Comparison of ENCODE assay signal across 20 cellular contexts in genomic region chr12:7748774-7749296, GRCh38. TPM values are rescaled to one million over a fixed set of nuclear protein-coding genes. Genes with fewer than 3 reads are reported as not detected.
A peak's percentile ranks its signal among the peaks of the same experiment; 100 is the strongest.
DNase-seq lines count a peak whose midpoint lies in the region; ATAC-seq, FAIRE-seq and TF ChIP-seq lines count a peak whose summit lies in the region.
"Had no signal": no experiment of that assay in that cellular context is flagged by ENCODE, and none has a peak within 500 bp of the region (broad histone marks: within the 10 kb centered on the region; RNA-seq: fewer than 3 reads in every experiment).

No MANE protein-coding gene starts in this region.

- BruUV-seq in K562 (replicated peaks; lab: Mats Ljungman, UMichigan): no TSS peak

- no peak overlapping the region for H2BK15ac ChIP-seq in neuronal stem cell (ENCODE audit: low read length)

- no peak overlapping the region for H2AK5ac ChIP-seq in neuronal stem cell (ENCODE audit: low read depth, low read length)

- TF ChIP-seq CTCF in GM06990 (IDR thresholded peaks at IDR 0.05; ENCODE audit: insufficient read depth, low read length, poor library complexity, severe bottlenecking) (no peak), K562 (IDR thresholded peaks at IDR 0.05 in 2 of 3, conservative IDR thresholded peaks at IDR 0.05 in 1 of 3; ENCODE audit: insufficient read depth in 2 of 3, low read depth in 1 of 3, low read length in 3 of 3) (no peak), progenitor cell of endocrine pancreas (IDR thresholded peaks at IDR 0.05; ENCODE audit: unreplicated experiment) (no peak)

- CTCF ChIA-PET in K562 (lab: Yijun Ruan, JAX; ENCODE audit: low intra/inter-chr PET ratio): no interaction called here

- no peak overlapping the region for H3K4ac ChIP-seq in neuronal stem cell (ENCODE audit: low read length)

- H3K27me3 ChIP-seq in GM06990 (replicated peaks; ENCODE audit: control insufficient read depth, insufficient read depth, low read length) (no peaks in the 10 kb centered on the region; the same call in 1 of the 2 replicates), K562 (ENCODE audit: control insufficient read depth in 2 of 2, insufficient read depth in 2 of 2, low read length in 2 of 2) (0 out of 5 replicates have a peak, but pooled peaks cover 0 to 4% of the 10 kb centered on the region in 2 experiments), neuronal stem cell (ENCODE audit: control insufficient read depth in 3 of 3, insufficient read depth in 3 of 3, low read depth in 1 of 3, low read length in 3 of 3) (no peaks in the 10 kb centered on the region)
- H3K27me3 ChIP-seq: SJSA1 had no signal

- H3K14ac ChIP-seq in neuronal stem cell (ENCODE audit: low read length): no peak overlapping the region

- H4K91ac ChIP-seq in neuronal stem cell (ENCODE audit: low read depth, low read length, poor library complexity): no peak overlapping the region

- no peaks in the 10 kb centered on the region for H3K4me1 Mint-ChIP-seq in progenitor cell of endocrine pancreas (ENCODE audit: low read depth)

- no peak overlapping the region for H3K4me2 ChIP-seq in K562 (ENCODE audit: insufficient read depth, low read length)
- no peak overlapping the region for H3K4me2 ChIP-seq in neuronal stem cell (ENCODE audit: insufficient read depth, low read length, poor library complexity, severe bottlenecking)

- no peaks in the 10 kb centered on the region for H3K79me1 ChIP-seq in neuronal stem cell (ENCODE audit: low read depth, low read length)

- H3K9me1 ChIP-seq in K562 (ENCODE audit: control insufficient read depth, insufficient read depth, low read length): no peaks in the 10 kb centered on the region

- no peaks in the 10 kb centered on the region; a peak in 1 of 5 replicates for H3K4me1 ChIP-seq in K562 (replicated peaks in 1 of 2; ENCODE audit: control insufficient read depth in 2 of 2, insufficient read depth in 2 of 2, low read length in 2 of 2)
- H3K4me1 ChIP-seq in neuronal stem cell (ENCODE audit: control insufficient read depth in 2 of 2, insufficient read depth in 1 of 2, low read depth in 1 of 2, low read length in 2 of 2): no peaks in the 10 kb centered on the region
- H3K4me1 ChIP-seq: SJSA1 had no signal

- H4K8ac ChIP-seq in neuronal stem cell (ENCODE audit: low read depth, low read length): no peak overlapping the region

- no peaks in the 10 kb centered on the region for H3K36me3 Mint-ChIP-seq in progenitor cell of endocrine pancreas (ENCODE audit: insufficient read depth)

- H3K27me3 Mint-ChIP-seq in progenitor cell of endocrine pancreas: no peaks in the 10 kb centered on the region
- H3K27me3 Mint-ChIP-seq: CD4-positive, alpha-beta T cell had no signal

- no peak overlapping the region for H2BK120ac ChIP-seq in neuronal stem cell (ENCODE audit: low read depth, low read length)

- DNase-seq in GM06990 (ENCODE audit: extremely low read depth, insufficient read length) (peak; percentile 25), HTR-8/SVneo (ENCODE audit: insufficient read length, low spot score) (no peak), K562 (ENCODE audit: extremely low read depth in 1 of 4, low spot score in 3 of 4) (peak in 3 of 4 experiments; percentile 7 to 41 (median 23)), neuronal stem cell (ENCODE audit: low spot score) (no peak), progenitor cell of endocrine pancreas (ENCODE audit: low spot score, unreplicated experiment) (no peak), mesenteric fat pad (ENCODE audit: low spot score) (no peak)
- DNase-seq: ACHN; AML-193; Calu3; CD4-positive, alpha-beta T cell; DMS53; KBM-7; NCI-H1048; NCI-H146; NCI-H2081 treated with DMSO at 0.1 percent for 48 hours; NCI-H510A; NCI-H82 had no signal

- H3K36me3 ChIP-seq in GM06990 (ENCODE audit: control insufficient read depth, insufficient read depth, low read length): no peaks in the 10 kb centered on the region
- H3K36me3 ChIP-seq in K562 (ENCODE audit: control insufficient read depth, insufficient read depth, low read length): no peaks in the 10 kb centered on the region
- no peaks in the 10 kb centered on the region for H3K36me3 ChIP-seq in neuronal stem cell (replicated peaks in 1 of 2; ENCODE audit: control insufficient read depth in 2 of 2, insufficient read depth in 2 of 2, low read length in 2 of 2)
- H3K36me3 ChIP-seq: SJSA1 had no signal

- peak; percentile 52 for FAIRE-seq in HTR-8/SVneo (lab: Jason Lieb, UNC)
- no peak for FAIRE-seq in K562 (lab: Jason Lieb, UNC)
- FAIRE-seq: H54 had no signal

- no peak overlapping the region for H2AFZ ChIP-seq in K562 (ENCODE audit: low read depth, low read length)
- H2AFZ ChIP-seq in neuronal stem cell (ENCODE audit: low read length): no peak overlapping the region

- POLR2A ChIA-PET in K562 (lab: Yijun Ruan, JAX): interaction anchor here (0.6 kb wide), 1 partner anchor 39 kb away, joined by 3 read pairs; no protein-coding TSS in a partner anchor

- WGBS in K562 (ENCODE audit: insufficient coverage, low coverage, missing lambda C conversion rate): 0% methylated on average over 5 of the region's 5 CpGs
- WGBS in neuronal stem cell (ENCODE audit: extremely low coverage in 2 of 2, insufficient read length in 2 of 2, insufficient replicate concordance in 1 of 2), 2 donors: no CpG with 5 or more reads among the region's 5 CpGs

- no peak overlapping the region for H3K4me3 Mint-ChIP-seq in progenitor cell of endocrine pancreas (ENCODE audit: low read depth)
- H3K4me3 Mint-ChIP-seq: CD4-positive, alpha-beta T cell had no signal

- H3K4me3 ChIP-seq in GM06990 (replicated peaks; ENCODE audit: low read depth, low read length): no peak overlapping the region
- H3K4me3 ChIP-seq in K562: no peak overlapping the region
- H3K4me3 ChIP-seq in neuronal stem cell (ENCODE audit: low read length in 2 of 2): peak overlapping the region in 1 of 2 donors; percentile 54
- H3K4me3 ChIP-seq: SJSA1 had no signal

- H4K20me1 ChIP-seq in K562 (replicated peaks; ENCODE audit: control insufficient read depth, insufficient read depth, low read length): no peaks in the 10 kb centered on the region

- H3K9me3 Mint-ChIP-seq in progenitor cell of endocrine pancreas (ENCODE audit: low read depth): peaks cover 6% of the 10 kb centered on the region
- H3K9me3 Mint-ChIP-seq: CD4-positive, alpha-beta T cell had no signal

- no peak overlapping the region for H2BK5ac ChIP-seq in neuronal stem cell (ENCODE audit: low read length)

- H3K23ac ChIP-seq in neuronal stem cell (ENCODE audit: low read depth, low read length, poor library complexity): no peak overlapping the region

- peak overlapping the region; percentile 59 for H3K18ac ChIP-seq in neuronal stem cell (ENCODE audit: low read length)

- TF ChIP-seq RAD21 in K562 (CRISPR knock-in tag; conservative IDR thresholded peaks at IDR 0.05 in 1 of 2, IDR thresholded peaks at IDR 0.05 in 1 of 2): no peak

- no peaks in the 10 kb centered on the region for H3K79me2 ChIP-seq in K562 (ENCODE audit: control insufficient read depth, insufficient read depth, low read length)

- no peak for TF ChIP-seq EP300 in K562 (IDR thresholded peaks at IDR 0.05; ENCODE audit: low read length)

- H3K9ac ChIP-seq in K562 (ENCODE audit: insufficient read depth in 1 of 2, low read depth in 2 of 2, low read length in 2 of 2): peak overlapping the region in 1 of 2 experiments; percentile 58; a peak in 2 of 4 replicates
- no peak overlapping the region for H3K9ac ChIP-seq in neuronal stem cell (ENCODE audit: low read depth, low read length, poor library complexity)

- no peak overlapping the region for H3K27ac Mint-ChIP-seq in progenitor cell of endocrine pancreas
- H3K27ac Mint-ChIP-seq: CD4-positive, alpha-beta T cell had no signal

- TF ChIP-seq POLR2A in K562 (conservative IDR thresholded peaks at IDR 0.05): no peak

- intact Hi-C loops in K562 (cut with micrococcal nuclease): no loop called here

- ATAC-seq in K562 (peak; percentile 76), HG03354 (IDR thresholded peaks at IDR 0.05; ENCODE audit: poor library complexity, severe bottlenecking, unreplicated experiment) (no peak)

- in situ Hi-C loops in K562 (cut with MboI): no loop called here

- no peak overlapping the region for H3K27ac ChIP-seq in K562 (ENCODE audit: extremely low read depth, low read depth, low read length)
- H3K27ac ChIP-seq in neuronal stem cell (replicated peaks; ENCODE audit: low read length): no peak overlapping the region
- H3K27ac ChIP-seq: SJSA1 had no signal

- H3K9me3 ChIP-seq in K562 (replicated peaks; ENCODE audit: control insufficient read depth, insufficient read depth, low read depth, low read length) (no peaks in the 10 kb centered on the region), neuronal stem cell (replicated peaks in 1 of 2; ENCODE audit: control insufficient read depth in 2 of 2, insufficient read depth in 1 of 2, low read depth in 1 of 2, low read length in 2 of 2) (peaks cover 0 to 2% of the 10 kb centered on the region in 2 donors)
- H3K9me3 ChIP-seq: SJSA1 had no signal

- H2BK12ac ChIP-seq in neuronal stem cell (ENCODE audit: low read length): no peak overlapping the region

RNA-seq across cellular contexts. Expression of gene CLEC4C, which starts 1.7 kb away (rescaled TPM):
- not detected in 2 replicates for total RNA-seq in K562 (2011; cell fraction: chromatin; rRNA removed; ENCODE audit: low replicate concordance)
- total RNA-seq in K562 (2011; cell fraction: nucleolus; rRNA removed): not detected in 2 replicates
- total RNA-seq in K562 (2011; cell fraction: nucleoplasm; rRNA removed): not detected in 2 replicates
- total RNA-seq in K562 (2014; rRNA removed) (not detected in 2 replicates), K562 (2014; rRNA removed; fragmentation: Illumina TruSeq; extraction: Trizol) (not detected in 2 replicates), K562 (2015; rRNA removed; fragmentation: Illumina TruSeq; extraction: Trizol) (not detected in 2 replicates), K562 (2021) (not detected in 2 replicates), progenitor cell of endocrine pancreas (not detected in 2 replicates), mesenteric fat pad (not detected)
- polyA plus RNA-seq in K562 (2011; rRNA removed) (not detected in 2 replicates), K562 (2014; fragmentation: Illumina TruSeq; extraction: Trizol) (not detected in 2 replicates), K562 (2014; fragmentation: Nextera tagmentation; extraction: Ambion mirVana) (not detected), K562 (2014; rRNA removed) (not detected in 2 replicates)
- polyA plus RNA-seq in K562 (2011; cell fraction: cytosol; rRNA removed): not detected in 2 replicates
- not detected in 2 replicates for polyA plus RNA-seq in K562 (2011; cell fraction: nucleus; rRNA removed)
- polyA plus RNA-seq in K562 (2012): not detected in 2 replicates
- not detected in 2 replicates for polyA minus RNA-seq in K562 (2011; rRNA and poly(A)+ RNA removed)
- polyA minus RNA-seq in K562 (2011; cell fraction: cytosol; rRNA and poly(A)+ RNA removed): not detected in 2 replicates
- polyA minus RNA-seq in K562 (2011; cell fraction: nucleus; rRNA and poly(A)+ RNA removed): not detected in 2 replicates
- not detected for polyA plus RNA-seq in neuronal stem cell (2013, experiment 1 of 2)
- not detected for polyA plus RNA-seq in neuronal stem cell (2013, experiment 2 of 2)
- total RNA-seq: Calu3, SJSA1 had no signal

RNA-seq across cellular contexts. Expression of gene NANOGNB, which starts 16.2 kb away (rescaled TPM):
- total RNA-seq in K562 (2011; cell fraction: chromatin; rRNA removed; ENCODE audit: low replicate concordance): not detected in 2 replicates
- not detected in 2 replicates for total RNA-seq in K562 (2011; cell fraction: nucleolus; rRNA removed)
- total RNA-seq in K562 (2011; cell fraction: nucleoplasm; rRNA removed): not detected in 2 replicates
- total RNA-seq in K562 (2014; rRNA removed) (not detected in 2 replicates), K562 (2014; rRNA removed; fragmentation: Illumina TruSeq; extraction: Trizol) (not detected in 2 replicates), K562 (2015; rRNA removed; fragmentation: Illumina TruSeq; extraction: Trizol) (not detected in 2 replicates), K562 (2021) (not detected in 2 replicates), progenitor cell of endocrine pancreas (not detected in 2 replicates), mesenteric fat pad (not detected)
- polyA plus RNA-seq in K562 (2011; rRNA removed) (not detected in 2 replicates), K562 (2014; fragmentation: Illumina TruSeq; extraction: Trizol) (not detected in 2 replicates), K562 (2014; fragmentation: Nextera tagmentation; extraction: Ambion mirVana) (not detected), K562 (2014; rRNA removed) (not detected in 2 replicates)
- not detected in 2 replicates for polyA plus RNA-seq in K562 (2011; cell fraction: cytosol; rRNA removed)
- not detected in 2 replicates for polyA plus RNA-seq in K562 (2011; cell fraction: nucleus; rRNA removed)
- not detected in 2 replicates for polyA plus RNA-seq in K562 (2012)
- polyA minus RNA-seq in K562 (2011; rRNA and poly(A)+ RNA removed): not detected in 2 replicates
- not detected in 2 replicates for polyA minus RNA-seq in K562 (2011; cell fraction: cytosol; rRNA and poly(A)+ RNA removed)
- polyA minus RNA-seq in K562 (2011; cell fraction: nucleus; rRNA and poly(A)+ RNA removed): not detected in 2 replicates
- not detected for polyA plus RNA-seq in neuronal stem cell (2013, experiment 1 of 2)
- polyA plus RNA-seq in neuronal stem cell (2013, experiment 2 of 2): not detected
- total RNA-seq: Calu3; CD4-positive, alpha-beta T cell; SJSA1 had no signal

RNA-seq across cellular contexts. Expression of gene DPPA3, which starts 37.6 kb away (rescaled TPM):
- not detected in 2 replicates for total RNA-seq in K562 (2011; cell fraction: chromatin; rRNA removed; ENCODE audit: low replicate concordance)
- total RNA-seq in K562 (2011; cell fraction: nucleolus; rRNA removed): not detected in 2 replicates
- not detected in 2 replicates for total RNA-seq in K562 (2011; cell fraction: nucleoplasm; rRNA removed)
- not detected in 2 replicates for total RNA-seq in K562 (2014; rRNA removed)
- total RNA-seq in K562 (2014; rRNA removed; fragmentation: Illumina TruSeq; extraction: Trizol): not detected in 2 replicates
- total RNA-seq in K562 (2015; rRNA removed; fragmentation: Illumina TruSeq; extraction: Trizol): not detected in 2 replicates
- not detected in 2 replicates for total RNA-seq in K562 (2021)
- polyA plus RNA-seq in K562 (2011; rRNA removed): not detected in 2 replicates
- not detected in 2 replicates for polyA plus RNA-seq in K562 (2011; cell fraction: cytosol; rRNA removed)
- polyA plus RNA-seq in K562 (2011; cell fraction: nucleus; rRNA removed): not detected in 2 replicates
- polyA plus RNA-seq in K562 (2012): not detected in 2 replicates
- polyA plus RNA-seq in K562 (2014; fragmentation: Illumina TruSeq; extraction: Trizol): not detected in 2 replicates
- polyA plus RNA-seq in K562 (2014; fragmentation: Nextera tagmentation; extraction: Ambion mirVana): not detected
- not detected in 2 replicates for polyA plus RNA-seq in K562 (2014; rRNA removed)
- polyA minus RNA-seq in K562 (2011; rRNA and poly(A)+ RNA removed): not detected in 2 replicates
- polyA minus RNA-seq in K562 (2011; cell fraction: cytosol; rRNA and poly(A)+ RNA removed): not detected in 2 replicates
- not detected in 2 replicates for polyA minus RNA-seq in K562 (2011; cell fraction: nucleus; rRNA and poly(A)+ RNA removed)
- not detected for polyA plus RNA-seq in neuronal stem cell (2013, experiment 1 of 2)
- polyA plus RNA-seq in neuronal stem cell (2013, experiment 2 of 2): not detected
- total RNA-seq in progenitor cell of endocrine pancreas: not detected in 2 replicates
- total RNA-seq in mesenteric fat pad: not detected
- total RNA-seq: Calu3; CD4-positive, alpha-beta T cell; SJSA1 had no signal

RNA-seq across cellular contexts. Expression of gene NANOG, which starts 40.4 kb away (rescaled TPM):
- 0.32 TPM in 1 of 2 replicates, not detected in the other for total RNA-seq in K562 (2011; cell fraction: chromatin; rRNA removed; ENCODE audit: low replicate concordance)
- not detected in 2 replicates for total RNA-seq in K562 (2011; cell fraction: nucleolus; rRNA removed)
- total RNA-seq in K562 (2011; cell fraction: nucleoplasm; rRNA removed): not detected in 2 replicates
- total RNA-seq in K562 (2014; rRNA removed) (not detected in 2 replicates), K562 (2014; rRNA removed; fragmentation: Illumina TruSeq; extraction: Trizol) (not detected in 2 replicates), K562 (2015; rRNA removed; fragmentation: Illumina TruSeq; extraction: Trizol) (not detected in 2 replicates), K562 (2021) (0.04 and 0.38 TPM in 2 replicates), progenitor cell of endocrine pancreas (0.64 and 0.74 TPM in 2 replicates), mesenteric fat pad (0.35 TPM)
- polyA plus RNA-seq in K562 (2011; rRNA removed) (not detected in 2 replicates), K562 (2014; fragmentation: Illumina TruSeq; extraction: Trizol) (not detected in 2 replicates), K562 (2014; fragmentation: Nextera tagmentation; extraction: Ambion mirVana) (not detected), K562 (2014; rRNA removed) (not detected in 2 replicates)
- polyA plus RNA-seq in K562 (2011; cell fraction: cytosol; rRNA removed): not detected in 2 replicates
- 0.14 TPM in 1 of 2 replicates, not detected in the other for polyA plus RNA-seq in K562 (2011; cell fraction: nucleus; rRNA removed)
- 0.01 TPM in 1 of 2 replicates, not detected in the other for polyA plus RNA-seq in K562 (2012)
- not detected in 2 replicates for polyA minus RNA-seq in K562 (2011; rRNA and poly(A)+ RNA removed)
- not detected in 2 replicates for polyA minus RNA-seq in K562 (2011; cell fraction: cytosol; rRNA and poly(A)+ RNA removed)
- polyA minus RNA-seq in K562 (2011; cell fraction: nucleus; rRNA and poly(A)+ RNA removed): not detected in 2 replicates
- polyA plus RNA-seq in neuronal stem cell (2013, experiment 1 of 2): under 0.01 TPM
- polyA plus RNA-seq in neuronal stem cell (2013, experiment 2 of 2): 0.01 TPM
- total RNA-seq: Calu3; CD4-positive, alpha-beta T cell; SJSA1 had no signal

RNA-seq across cellular contexts. Expression of gene GDF3, which starts 53.3 kb away (rescaled TPM):
- not detected in 2 replicates for total RNA-seq in K562 (2011; cell fraction: chromatin; rRNA removed; ENCODE audit: low replicate concordance)
- not detected in 2 replicates for total RNA-seq in K562 (2011; cell fraction: nucleolus; rRNA removed)
- total RNA-seq in K562 (2011; cell fraction: nucleoplasm; rRNA removed): not detected in 2 replicates
- not detected in 2 replicates for total RNA-seq in K562 (2014; rRNA removed)
- not detected in 2 replicates for total RNA-seq in K562 (2014; rRNA removed; fragmentation: Illumina TruSeq; extraction: Trizol)
- total RNA-seq in K562 (2015; rRNA removed; fragmentation: Illumina TruSeq; extraction: Trizol): not detected in 2 replicates
- not detected in 2 replicates for total RNA-seq in K562 (2021)
- 0.05 TPM in 1 of 2 replicates, not detected in the other for polyA plus RNA-seq in K562 (2011; rRNA removed)
- polyA plus RNA-seq in K562 (2011; cell fraction: cytosol; rRNA removed): not detected in 2 replicates
- polyA plus RNA-seq in K562 (2011; cell fraction: nucleus; rRNA removed): not detected in 2 replicates
- polyA plus RNA-seq in K562 (2012): not detected in 2 replicates
- polyA plus RNA-seq in K562 (2014; fragmentation: Illumina TruSeq; extraction: Trizol): not detected in 2 replicates
- polyA plus RNA-seq in K562 (2014; fragmentation: Nextera tagmentation; extraction: Ambion mirVana): not detected
- polyA plus RNA-seq in K562 (2014; rRNA removed): not detected in 2 replicates
- polyA minus RNA-seq in K562 (2011; rRNA and poly(A)+ RNA removed): not detected in 2 replicates
- not detected in 2 replicates for polyA minus RNA-seq in K562 (2011; cell fraction: cytosol; rRNA and poly(A)+ RNA removed)
- not detected in 2 replicates for polyA minus RNA-seq in K562 (2011; cell fraction: nucleus; rRNA and poly(A)+ RNA removed)
- polyA plus RNA-seq in neuronal stem cell (2013, experiment 1 of 2): not detected
- not detected for polyA plus RNA-seq in neuronal stem cell (2013, experiment 2 of 2)
- total RNA-seq in progenitor cell of endocrine pancreas: not detected in 2 replicates
- 0.26 TPM for total RNA-seq in mesenteric fat pad
- total RNA-seq: Calu3; CD4-positive, alpha-beta T cell; SJSA1 had no signal

Comparison
In these comparisons a context has a peak if more than half of its experiments do, and no peak if none do; other contexts are left out.
1. DNase-seq: peak in GM06990 (single experiment) and K562 (3 of 4); none in HTR-8/SVneo (single experiment), neuronal stem cell (single experiment), progenitor cell of endocrine pancreas (single experiment) and mesenteric fat pad (single experiment).